ENCODE assay signal across 8 cellular contexts in genomic region chr3:108477511-108478147, GRCh38. TPM values are rescaled to one million over a fixed set of nuclear protein-coding genes. Genes with fewer than 3 reads are reported as not detected.
DNase-seq lines count a peak whose midpoint lies in the region; ATAC-seq and TF ChIP-seq lines count a peak whose summit lies in the region.

No MANE protein-coding gene starts in this region.

- H3K4me1 Mint-ChIP-seq in neural progenitor cell (peaks cover 27% of the 10 kb centered on the region), type B pancreatic cell (ENCODE audit: unreplicated experiment) (peaks cover 5% of the 10 kb centered on the region)

- no peak overlapping the region for H3K27ac ChIP-seq in KMS-11
- no peak overlapping the region for H3K27ac ChIP-seq in esophagus squamous epithelium
- no peak overlapping the region for H3K27ac ChIP-seq in neural progenitor cell

- H3K9ac ChIP-seq in KMS-11 (no peak overlapping the region), neural progenitor cell (no peak overlapping the region)

- H3K9me3 Mint-ChIP-seq in neural progenitor cell (no peaks in the 10 kb centered on the region), type B pancreatic cell (no peaks in the 10 kb centered on the region)

- H3K9me3 ChIP-seq in esophagus squamous epithelium: no peaks in the 10 kb centered on the region
- no peaks in the 10 kb centered on the region for H3K9me3 ChIP-seq in neural progenitor cell (ENCODE audit: low read depth)

- intact Hi-C loops in esophagus squamous epithelium (cut with DNase I): no loop called here

- H3K4me3 ChIP-seq in BJ (ENCODE audit: low read depth, low read length): no peak overlapping the region
- H3K4me3 ChIP-seq in KMS-11 (IDR thresholded peaks at IDR 0.05; ENCODE audit: insufficient read depth, low read depth, low read length): no peak overlapping the region
- H3K4me3 ChIP-seq in esophagus squamous epithelium: no peak overlapping the region
- no peak overlapping the region for H3K4me3 ChIP-seq in neural progenitor cell

- H3K36me3 Mint-ChIP-seq in neural progenitor cell (no peaks in the 10 kb centered on the region), type B pancreatic cell (no peaks in the 10 kb centered on the region)

- H3K36me3 ChIP-seq in BJ (ENCODE audit: control insufficient read depth, insufficient read depth, low read length) (no peaks in the 10 kb centered on the region), KMS-11 (ENCODE audit: insufficient read depth) (no peaks in the 10 kb centered on the region), esophagus squamous epithelium (no peaks in the 10 kb centered on the region), neural progenitor cell (no peaks in the 10 kb centered on the region)

- no peak overlapping the region for H3K27ac Mint-ChIP-seq in neural progenitor cell
- H3K27ac Mint-ChIP-seq in type B pancreatic cell: no peak overlapping the region

- H3K79me2 ChIP-seq in KMS-11 (ENCODE audit: insufficient read depth, low read depth) (no peaks in the 10 kb centered on the region), neural progenitor cell (ENCODE audit: low read depth) (no peaks in the 10 kb centered on the region)

- H3F3A ChIP-seq in neural progenitor cell (ENCODE audit: low read depth): no peaks in the 10 kb centered on the region

- POLR2A ChIA-PET in BJ (lab: Charles Lee): no interaction called here

- CTCF ChIA-PET in BJ (lab: Yijun Ruan, JAX): interaction anchor here (0.5 to 2.6 kb wide), 22 partner anchors 9 to 1242 kb away, joined by 3 to 18 read pairs (median 4); no protein-coding TSS in a partner anchor

- TF ChIP-seq CTCF in BJ (IDR thresholded peaks at IDR 0.05; ENCODE audit: insufficient read depth, low read depth, low read length): peak; percentile 71
- TF ChIP-seq CTCF in KMS-11 (conservative IDR thresholded peaks at IDR 0.05; ENCODE audit: low read depth, low read length): peak; percentile 86
- TF ChIP-seq CTCF in esophagus squamous epithelium (IDR thresholded peaks at IDR 0.05): peak; percentile 51 to 80 (median 68)
- TF ChIP-seq CTCF in neural progenitor cell (IDR thresholded peaks at IDR 0.05): peak; percentile 89
- peak; percentile 87 for TF ChIP-seq CTCF in type B pancreatic cell (conservative IDR thresholded peaks at IDR 0.05)

- no peak for TF ChIP-seq POLR2A in esophagus squamous epithelium (IDR thresholded peaks at IDR 0.05)

- ATAC-seq in GM19351 (IDR thresholded peaks at IDR 0.05; ENCODE audit: unreplicated experiment): peak; percentile 78

- H3K4me2 ChIP-seq in KMS-11 (no peak overlapping the region), neural progenitor cell (no peak overlapping the region)

- H3K27me3 Mint-ChIP-seq in neural progenitor cell (ENCODE audit: insufficient read depth, low read depth) (no peaks in the 10 kb centered on the region), type B pancreatic cell (no peaks in the 10 kb centered on the region)

- H3K27me3 ChIP-seq in BJ (ENCODE audit: control insufficient read depth, insufficient read depth, low read length) (no peaks in the 10 kb centered on the region), KMS-11 (ENCODE audit: insufficient read depth, low read depth) (no peaks in the 10 kb centered on the region), esophagus squamous epithelium (no peaks in the 10 kb centered on the region), neural progenitor cell (no peaks in the 10 kb centered on the region)

- H3K4me1 ChIP-seq in KMS-11 (ENCODE audit: low read depth, poor library complexity, severe bottlenecking) (peaks cover 7% of the 10 kb centered on the region), esophagus squamous epithelium (no peaks in the 10 kb centered on the region), neural progenitor cell (no peaks in the 10 kb centered on the region)

- DNase-seq in BJ (ENCODE audit: low read depth): no peak
- DNase-seq in OCI-M1 (lab: John Stamatoyannopoulos, UW): peak; percentile 90
- DNase-seq in activated T-cell treated with anti-CD3 and anti-CD28 coated beads for 1 hour (ENCODE audit: low read depth): peak; percentile 50
- DNase-seq in esophagus squamous epithelium (lab: John Stamatoyannopoulos, UW): no peak
- peak; percentile 70 for DNase-seq in neural progenitor cell (ENCODE audit: low spot score)
- no peak for DNase-seq in type B pancreatic cell (ENCODE audit: extremely low spot score, unreplicated experiment)

- H4K20me1 ChIP-seq in KMS-11 (ENCODE audit: insufficient read depth): no peaks in the 10 kb centered on the region
- H4K20me1 ChIP-seq in neural progenitor cell (ENCODE audit: low read depth): no peaks in the 10 kb centered on the region

- no peak overlapping the region for H3K4me3 Mint-ChIP-seq in neural progenitor cell
- H3K4me3 Mint-ChIP-seq in type B pancreatic cell: no peak overlapping the region

- WGBS in esophagus squamous epithelium, 2 donors: 21 to 22% methylated on average over 4 of the region's 4 CpGs

- H2AFZ ChIP-seq in KMS-11 (ENCODE audit: low read depth) (no peak overlapping the region), neural progenitor cell (replicated peaks) (no peak overlapping the region)

RNA-seq across cellular contexts. Expression of gene MYH15, which starts 32.8 kb away (rescaled TPM):
- polyA plus RNA-seq in BJ (2011; rRNA removed): 0.02 TPM in 2 replicates
- 0.05 TPM in 1 of 2 replicates, not detected in the other for polyA minus RNA-seq in BJ (2011; rRNA and poly(A)+ RNA removed)
- total RNA-seq in esophagus squamous epithelium (under 1 TPM in 1 of 4 donors, not detected in 3; under 0.01 TPM), neural progenitor cell (ENCODE audit: low replicate concordance) (0.12 TPM in 1 of 2 replicates, not detected in the other), type B pancreatic cell (ENCODE audit: low replicate concordance) (0.26 and 0.77 TPM in 2 replicates)

Comparison
In these comparisons a context has a peak if more than half of its experiments do, and no peak if none do; other contexts are left out.
1. DNase-seq: peak in OCI-M1 (single experiment), activated T-cell treated with anti-CD3 and anti-CD28 coated beads for 1 hour (single experiment) and neural progenitor cell (single experiment); none in BJ (single experiment), esophagus squamous epithelium (single experiment) and type B pancreatic cell (single experiment).
2. Peak in every context shown above with its lines, with median percentiles within 50 percentile points of each other: CTCF ChIP-seq.